ENCODE assay signal across 2 cellular contexts in the genomic region with DNA sequence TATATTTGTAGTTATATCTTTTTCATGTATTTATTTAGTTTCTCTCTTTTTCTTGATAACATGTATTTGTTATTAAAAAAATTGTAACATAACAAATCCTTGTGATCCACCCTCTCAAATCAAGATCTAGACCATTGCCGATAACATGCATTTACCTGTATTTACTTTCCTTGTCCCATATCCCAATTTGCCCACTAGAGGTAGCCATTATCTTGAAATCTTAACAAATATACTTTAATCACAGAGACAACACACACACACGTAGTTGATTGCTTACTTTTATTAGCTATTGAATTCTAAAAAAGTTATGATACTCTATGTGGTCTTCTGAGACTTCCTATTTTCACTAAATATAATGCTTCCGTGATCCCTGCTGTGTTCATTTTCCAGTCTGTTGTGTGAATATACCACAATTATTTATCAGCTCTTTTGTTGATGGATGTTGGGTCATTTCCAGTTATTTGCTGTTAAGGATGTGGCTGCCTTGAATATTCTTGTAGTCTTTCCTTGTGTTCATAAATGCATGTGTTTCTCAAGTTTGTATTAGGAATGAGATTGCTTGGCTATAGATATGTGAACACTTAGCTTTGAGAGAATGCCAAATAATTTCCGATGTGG.
TF ChIP-seq lines count a peak whose summit lies in the region.

No MANE protein-coding gene starts in this region.

TF ChIP-seq in HCT116, 20 proteins besides CTCF, POLR2A, EP300 and RAD21 (continued from another document):
- TF ChIP-seq ELF1 (IDR thresholded peaks at IDR 0.05; ENCODE audit: borderline replicate concordance, low read depth) (no peak), CEBPB (IDR thresholded peaks at IDR 0.05; ENCODE audit: low read depth) (no peak), JUND (IDR thresholded peaks at IDR 0.05) (no peak)

TF ChIP-seq in SK-N-SH treated with all-trans-retinoic acid at 6 μM for 48 hours, 23 proteins besides CTCF, POLR2A, EP300 and RAD21:
- TF ChIP-seq, protein P1, sequence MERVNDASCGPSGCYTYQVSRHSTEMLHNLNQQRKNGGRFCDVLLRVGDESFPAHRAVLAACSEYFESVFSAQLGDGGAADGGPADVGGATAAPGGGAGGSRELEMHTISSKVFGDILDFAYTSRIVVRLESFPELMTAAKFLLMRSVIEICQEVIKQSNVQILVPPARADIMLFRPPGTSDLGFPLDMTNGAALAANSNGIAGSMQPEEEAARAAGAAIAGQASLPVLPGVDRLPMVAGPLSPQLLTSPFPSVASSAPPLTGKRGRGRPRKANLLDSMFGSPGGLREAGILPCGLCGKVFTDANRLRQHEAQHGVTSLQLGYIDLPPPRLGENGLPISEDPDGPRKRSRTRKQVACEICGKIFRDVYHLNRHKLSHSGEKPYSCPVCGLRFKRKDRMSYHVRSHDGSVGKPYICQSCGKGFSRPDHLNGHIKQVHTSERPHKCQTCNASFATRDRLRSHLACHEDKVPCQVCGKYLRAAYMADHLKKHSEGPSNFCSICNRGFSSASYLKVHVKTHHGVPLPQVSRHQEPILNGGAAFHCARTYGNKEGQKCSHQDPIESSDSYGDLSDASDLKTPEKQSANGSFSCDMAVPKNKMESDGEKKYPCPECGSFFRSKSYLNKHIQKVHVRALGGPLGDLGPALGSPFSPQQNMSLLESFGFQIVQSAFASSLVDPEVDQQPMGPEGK (CRISPR knock-in tag; IDR thresholded peaks at IDR 0.05; ENCODE audit: borderline replicate concordance) = no peak
- TF ChIP-seq CSDC2 (CRISPR knock-in tag; IDR thresholded peaks at IDR 0.05) (no peak), BACH2 (CRISPR knock-in tag; IDR thresholded peaks at IDR 0.05; ENCODE audit: borderline replicate concordance) (no peak), ZFP30 (CRISPR knock-in tag; IDR thresholded peaks at IDR 0.05) (no peak), OSR1 (CRISPR knock-in tag; IDR thresholded peaks at IDR 0.05) (no peak), GLIS3 (CRISPR knock-in tag; IDR thresholded peaks at IDR 0.05) (no peak), ZC3H10 (CRISPR knock-in tag; IDR thresholded peaks at IDR 0.05) (no peak), ESRRG (CRISPR knock-in tag; IDR thresholded peaks at IDR 0.05) (no peak)
- TF ChIP-seq, protein P2, sequence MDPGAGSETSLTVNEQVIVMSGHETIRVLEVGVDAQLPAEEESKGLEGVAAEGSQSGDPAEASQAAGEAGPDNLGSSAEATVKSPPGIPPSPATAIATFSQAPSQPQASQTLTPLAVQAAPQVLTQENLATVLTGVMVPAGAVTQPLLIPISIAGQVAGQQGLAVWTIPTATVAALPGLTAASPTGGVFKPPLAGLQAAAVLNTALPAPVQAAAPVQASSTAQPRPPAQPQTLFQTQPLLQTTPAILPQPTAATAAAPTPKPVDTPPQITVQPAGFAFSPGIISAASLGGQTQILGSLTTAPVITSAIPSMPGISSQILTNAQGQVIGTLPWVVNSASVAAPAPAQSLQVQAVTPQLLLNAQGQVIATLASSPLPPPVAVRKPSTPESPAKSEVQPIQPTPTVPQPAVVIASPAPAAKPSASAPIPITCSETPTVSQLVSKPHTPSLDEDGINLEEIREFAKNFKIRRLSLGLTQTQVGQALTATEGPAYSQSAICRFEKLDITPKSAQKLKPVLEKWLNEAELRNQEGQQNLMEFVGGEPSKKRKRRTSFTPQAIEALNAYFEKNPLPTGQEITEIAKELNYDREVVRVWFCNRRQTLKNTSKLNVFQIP (CRISPR knock-in tag; IDR thresholded peaks at IDR 0.05; ENCODE audit: borderline replicate concordance, low read depth) = no peak
- TF ChIP-seq, protein P3, sequence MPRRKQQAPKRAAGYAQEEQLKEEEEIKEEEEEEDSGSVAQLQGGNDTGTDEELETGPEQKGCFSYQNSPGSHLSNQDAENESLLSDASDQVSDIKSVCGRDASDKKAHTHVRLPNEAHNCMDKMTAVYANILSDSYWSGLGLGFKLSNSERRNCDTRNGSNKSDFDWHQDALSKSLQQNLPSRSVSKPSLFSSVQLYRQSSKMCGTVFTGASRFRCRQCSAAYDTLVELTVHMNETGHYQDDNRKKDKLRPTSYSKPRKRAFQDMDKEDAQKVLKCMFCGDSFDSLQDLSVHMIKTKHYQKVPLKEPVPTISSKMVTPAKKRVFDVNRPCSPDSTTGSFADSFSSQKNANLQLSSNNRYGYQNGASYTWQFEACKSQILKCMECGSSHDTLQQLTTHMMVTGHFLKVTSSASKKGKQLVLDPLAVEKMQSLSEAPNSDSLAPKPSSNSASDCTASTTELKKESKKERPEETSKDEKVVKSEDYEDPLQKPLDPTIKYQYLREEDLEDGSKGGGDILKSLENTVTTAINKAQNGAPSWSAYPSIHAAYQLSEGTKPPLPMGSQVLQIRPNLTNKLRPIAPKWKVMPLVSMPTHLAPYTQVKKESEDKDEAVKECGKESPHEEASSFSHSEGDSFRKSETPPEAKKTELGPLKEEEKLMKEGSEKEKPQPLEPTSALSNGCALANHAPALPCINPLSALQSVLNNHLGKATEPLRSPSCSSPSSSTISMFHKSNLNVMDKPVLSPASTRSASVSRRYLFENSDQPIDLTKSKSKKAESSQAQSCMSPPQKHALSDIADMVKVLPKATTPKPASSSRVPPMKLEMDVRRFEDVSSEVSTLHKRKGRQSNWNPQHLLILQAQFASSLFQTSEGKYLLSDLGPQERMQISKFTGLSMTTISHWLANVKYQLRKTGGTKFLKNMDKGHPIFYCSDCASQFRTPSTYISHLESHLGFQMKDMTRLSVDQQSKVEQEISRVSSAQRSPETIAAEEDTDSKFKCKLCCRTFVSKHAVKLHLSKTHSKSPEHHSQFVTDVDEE (CRISPR knock-in tag; IDR thresholded peaks at IDR 0.05) = no peak
